ENCODE assay signal across 6 cellular contexts in the genomic region with DNA sequence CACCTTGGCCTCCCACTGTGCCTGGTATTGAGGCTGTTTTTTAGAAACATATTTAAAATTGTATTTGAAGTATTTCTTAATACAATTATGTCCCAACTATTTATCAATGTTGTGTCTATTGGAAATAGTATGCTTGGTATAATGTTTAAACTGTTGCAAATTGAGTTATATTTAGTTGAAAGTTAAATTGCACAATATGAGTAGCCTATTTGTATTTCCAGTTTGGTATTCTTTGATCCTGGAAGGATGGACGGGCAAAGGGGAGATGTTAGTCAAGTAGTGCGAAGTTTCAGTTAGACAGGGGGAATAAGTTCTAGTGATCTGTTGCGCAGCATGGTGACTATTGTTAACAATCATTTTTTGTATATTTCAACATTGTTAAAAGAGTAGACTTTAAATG.
"Had no signal": no experiment of that assay in that cellular context is flagged by ENCODE, and none has a peak within 500 bp of the region (broad histone marks: within the 10 kb centered on the region; RNA-seq: fewer than 3 reads in every experiment).

No MANE protein-coding gene starts in this region.

- H3K4me2 ChIP-seq: KMS-11 had no signal

- H3K27ac ChIP-seq: HL-60, KMS-11 had no signal

- H3K4me3 ChIP-seq: K562 had no signal

- DNase-seq: Karpas-422, KBM-7, KG1 had no signal

- ATAC-seq: K562 had no signal

- FAIRE-seq: K562 had no signal

- H3K9ac ChIP-seq: KMS-11 had no signal
